ENCODE assay signal across 11 cellular contexts in genomic region chr10:3270597-3270996, GRCh38.
"Had no signal": no experiment of that assay in that cellular context is flagged by ENCODE, and none has a peak within 500 bp of the region (broad histone marks: within the 10 kb centered on the region; RNA-seq: fewer than 3 reads in every experiment).

No MANE protein-coding gene starts in this region.

- H3K36me3 ChIP-seq: ascending aorta, WERI-Rb-1 had no signal

- H3K27me3 ChIP-seq: ascending aorta had no signal

- DNase-seq: activated CD4-positive, alpha-beta memory T cell treated with anti-CD3 and anti-CD28 coated beads, Interleukin-2, amount 10 ng/mL, durations not matched to agents 7 days and 5 days; activated CD4-positive, alpha-beta T cell treated with anti-CD3 and anti-CD28 coated beads for 36 hours; effector memory CD8-positive, alpha-beta T cell; erythroblast; naive thymus-derived CD4-positive, alpha-beta T cell; occipital lobe; stimulated activated CD4-positive, alpha-beta T cell treated with anti-CD3 and anti-CD28 coated beads, Interleukin-2, amount 100 ng/mL, for 48 hours; stimulated activated naive CD4-positive, alpha-beta T cell treated with Interleukin-2 at 50 U/mL for 16 hours; T1000; WERI-Rb-1 had no signal

- H3K27ac ChIP-seq: WERI-Rb-1 had no signal

- H3K9me3 ChIP-seq: ascending aorta had no signal
